Comparison of ENCODE assay signal across 12 cellular contexts in genomic region chr19:14115761-14116160, GRCh38. TPM values are rescaled to one million over a fixed set of nuclear protein-coding genes. Genes with fewer than 3 reads are reported as not detected.
A peak's percentile ranks its signal among the peaks of the same experiment; 100 is the strongest.
DNase-seq lines count a peak whose midpoint lies in the region; ATAC-seq, FAIRE-seq and TF ChIP-seq lines count a peak whose summit lies in the region.
"Had no signal": no experiment of that assay in that cellular context is flagged by ENCODE, and none has a peak within 500 bp of the region (broad histone marks: within the 10 kb centered on the region; RNA-seq: fewer than 3 reads in every experiment).

No MANE protein-coding gene starts in this region.

- no peak for TF ChIP-seq EP300 in tibial nerve (IDR thresholded peaks at IDR 0.05)

- no peaks in the 10 kb centered on the region for H3K27me3 ChIP-seq in astrocyte (ENCODE audit: insufficient read depth, low read length)
- H3K27me3 ChIP-seq in mucosa of stomach (ENCODE audit: control insufficient read depth, insufficient read depth, low read length): no peaks in the 10 kb centered on the region
- H3K27me3 ChIP-seq in tibial nerve: no peaks in the 10 kb centered on the region

- no peak for DNase-seq in activated T-cell treated with anti-CD3 and anti-CD28 coated beads, Interleukin-2, amount 50 U/mL, for 72 hours
- DNase-seq in activated T-cell treated with anti-CD3 and anti-CD28 coated beads for 4 hours (no peak), astrocyte (ENCODE audit: low read depth) (no peak), tibial nerve (ENCODE audit: low spot score in 2 of 2) (no peak), SIG-M5 (lab: John Stamatoyannopoulos, UW) (no peak), middle frontal gyrus (ENCODE audit: extremely low spot score, low spot score) (no peak)
- DNase-seq: AML-193, cortex of kidney had no signal

- H3K4me3 Mint-ChIP-seq in activated T-cell treated with anti-CD3 and anti-CD28 coated beads, Interleukin-2, amount 50 U/mL, for 72 hours: peak overlapping the region; percentile 88 to 96
- peak overlapping the region; percentile 95 for H3K4me3 Mint-ChIP-seq in astrocyte (ENCODE audit: unreplicated experiment)

- H3K79me2 ChIP-seq in astrocyte (ENCODE audit: insufficient read depth, low read length): peaks cover 57% of the 10 kb centered on the region

- H3K27ac Mint-ChIP-seq in activated T-cell treated with anti-CD3 and anti-CD28 coated beads, Interleukin-2, amount 50 U/mL, for 72 hours: no peak overlapping the region
- H3K27ac Mint-ChIP-seq in astrocyte (ENCODE audit: unreplicated experiment): no peak overlapping the region

- no peak overlapping the region for H2AFZ ChIP-seq in astrocyte (ENCODE audit: low read depth, low read length)

- ATAC-seq in activated T-cell treated with anti-CD3 and anti-CD28 coated beads, Interleukin-2, amount 50 U/mL, for 72 hours (replicated peaks in 1 of 2): no peak
- ATAC-seq in GM19467 (IDR thresholded peaks at IDR 0.05; ENCODE audit: unreplicated experiment): no peak

- H3K9me3 ChIP-seq in astrocyte (ENCODE audit: insufficient read depth, low read depth, low read length) (no peaks in the 10 kb centered on the region), mucosa of stomach (ENCODE audit: control insufficient read depth, low read length) (no peaks in the 10 kb centered on the region), tibial nerve (no peaks in the 10 kb centered on the region)

- WGBS in tibial nerve, 2 donors: 62 to 74% methylated on average over 5 of the region's 5 CpGs

- H3K4me1 ChIP-seq in astrocyte (ENCODE audit: insufficient read depth, low read length) (peaks cover 33% of the 10 kb centered on the region), mucosa of stomach (ENCODE audit: control insufficient read depth, insufficient read depth, low read length) (peaks cover 56% of the 10 kb centered on the region), tibial nerve (peaks cover 0 to 88% (median 54%) of the 10 kb centered on the region in 4 donors)

- peaks cover 0 to 2% of the 10 kb centered on the region in 2 donors for H3K36me3 Mint-ChIP-seq in activated T-cell treated with anti-CD3 and anti-CD28 coated beads, Interleukin-2, amount 50 U/mL, for 72 hours (ENCODE audit: insufficient read depth in 2 of 2)
- H3K36me3 Mint-ChIP-seq in astrocyte (ENCODE audit: low read depth, unreplicated experiment): no peaks in the 10 kb centered on the region

- FAIRE-seq in astrocyte (lab: Jason Lieb, UNC): no peak

- H3K9me3 Mint-ChIP-seq in activated T-cell treated with anti-CD3 and anti-CD28 coated beads, Interleukin-2, amount 50 U/mL, for 72 hours: no peaks in the 10 kb centered on the region
- H3K9me3 Mint-ChIP-seq in astrocyte (ENCODE audit: unreplicated experiment): no peaks in the 10 kb centered on the region

- no peak overlapping the region for H3K9ac ChIP-seq in astrocyte (ENCODE audit: low read length)
- H3K9ac ChIP-seq in mucosa of stomach (ENCODE audit: low read length): peak overlapping the region; percentile 83

- no peak for TF ChIP-seq POLR2A in tibial nerve (IDR thresholded peaks at IDR 0.05)

- peaks cover 44% of the 10 kb centered on the region for H4K20me1 ChIP-seq in astrocyte (ENCODE audit: insufficient read depth, low read length)

- H3K4me2 ChIP-seq in astrocyte (ENCODE audit: low read length): peak overlapping the region; percentile 100

- no peak for TF ChIP-seq CTCF in astrocyte (IDR thresholded peaks at IDR 0.05; ENCODE audit: insufficient read depth, low read depth, low read length)
- no peak for TF ChIP-seq CTCF in tibial nerve (IDR thresholded peaks at IDR 0.05)

- peaks cover 51% of the 10 kb centered on the region for H3K4me1 Mint-ChIP-seq in activated T-cell treated with anti-CD3 and anti-CD28 coated beads, Interleukin-2, amount 50 U/mL, for 72 hours (ENCODE audit: low read depth)
- peaks cover 21% of the 10 kb centered on the region for H3K4me1 Mint-ChIP-seq in astrocyte (ENCODE audit: low read depth, unreplicated experiment)

- H3K36me3 ChIP-seq in astrocyte (ENCODE audit: insufficient read depth, low read length): no peaks in the 10 kb centered on the region
- no peaks in the 10 kb centered on the region for H3K36me3 ChIP-seq in mucosa of stomach (ENCODE audit: control insufficient read depth, insufficient read depth, low read length)
- H3K36me3 ChIP-seq in tibial nerve: no peaks in the 10 kb centered on the region

- H3K27me3 Mint-ChIP-seq in activated T-cell treated with anti-CD3 and anti-CD28 coated beads, Interleukin-2, amount 50 U/mL, for 72 hours (ENCODE audit: low read depth): no peaks in the 10 kb centered on the region
- H3K27me3 Mint-ChIP-seq in astrocyte (ENCODE audit: low read depth, unreplicated experiment): no peaks in the 10 kb centered on the region

- H3K4me3 ChIP-seq in astrocyte (ENCODE audit: insufficient read depth, low read depth, low read length): peak overlapping the region; percentile 90
- H3K4me3 ChIP-seq in mucosa of stomach (ENCODE audit: low read length): no peak overlapping the region
- peak overlapping the region in 1 of 4 donors; percentile 81 for H3K4me3 ChIP-seq in tibial nerve

- H3K27ac ChIP-seq in astrocyte (ENCODE audit: low read depth, low read length) (no peak overlapping the region), tibial nerve (peak overlapping the region; percentile 13 to 99 (median 84))

RNA-seq across cellular contexts. Expression of gene PRKACA, which starts 1.8 kb away (rescaled TPM):
- total RNA-seq in activated T-cell treated with anti-CD3 and anti-CD28 coated beads, Interleukin-2, amount 50 U/mL, for 72 hours: 10 to 100 TPM; 67.7 to 75.0 TPM
- total RNA-seq in astrocyte (80.5 and 82.6 TPM in 2 replicates), tibial nerve (10 to 100 TPM; 26.9 to 59.4 (median 41.3) TPM)

RNA-seq across cellular contexts. Expression of gene ASF1B, which starts 20.6 kb away (rescaled TPM):
- total RNA-seq in activated T-cell treated with anti-CD3 and anti-CD28 coated beads, Interleukin-2, amount 50 U/mL, for 72 hours: 10 to 100 TPM; 71.3 to 84.4 TPM
- total RNA-seq in astrocyte (1.1 and 1.9 TPM in 2 replicates), tibial nerve (1 to 10 TPM in 1 of 4 donors, under 1 TPM in 1, not detected in 2; 0.90 to 2.3 TPM)

RNA-seq across cellular contexts. Expression of gene SAMD1, which starts 25.2 kb away (rescaled TPM):
- total RNA-seq in activated T-cell treated with anti-CD3 and anti-CD28 coated beads, Interleukin-2, amount 50 U/mL, for 72 hours: 10 to 100 TPM; 41.6 to 77.1 TPM
- total RNA-seq in astrocyte: 36.8 and 41.7 TPM in 2 replicates
- 10 to 100 TPM in 3 of 4 donors, 1 to 10 TPM in 1; 5.9 to 31.4 (median 19.0) TPM for total RNA-seq in tibial nerve

RNA-seq across cellular contexts. Expression of gene C19orf67, which starts 30.2 kb away (rescaled TPM):
- not detected for total RNA-seq in activated T-cell treated with anti-CD3 and anti-CD28 coated beads, Interleukin-2, amount 50 U/mL, for 72 hours
- total RNA-seq in astrocyte: not detected in 2 replicates
- not detected for total RNA-seq in tibial nerve
- total RNA-seq: kidney epithelial cell, NCI-H460 had no signal

RNA-seq across cellular contexts. Expression of gene MISP3, which starts 43.2 kb away (rescaled TPM):
- 1 to 10 TPM; 4.6 to 5.8 TPM for total RNA-seq in activated T-cell treated with anti-CD3 and anti-CD28 coated beads, Interleukin-2, amount 50 U/mL, for 72 hours
- total RNA-seq in astrocyte (0.70 and 0.79 TPM in 2 replicates), tibial nerve (1 to 10 TPM; 1.8 to 7.8 (median 7.2) TPM)

Comparison
In these comparisons a context has a peak if more than half of its experiments do, and no peak if none do; other contexts are left out.
1. RNA of gene ASF1B, which starts 20.6 kb away (total RNA-seq): 71.3 to 84.4 TPM in activated T-cell treated with anti-CD3 and anti-CD28 coated beads, Interleukin-2, amount 50 U/mL, for 72 hours; 1.1 to 1.9 TPM in astrocyte and 0.90 to 2.3 TPM in tibial nerve; every median in the first group is over 10 times any median in the second.